8 cellular contexts compared by ENCODE assay signal in the genomic region with DNA sequence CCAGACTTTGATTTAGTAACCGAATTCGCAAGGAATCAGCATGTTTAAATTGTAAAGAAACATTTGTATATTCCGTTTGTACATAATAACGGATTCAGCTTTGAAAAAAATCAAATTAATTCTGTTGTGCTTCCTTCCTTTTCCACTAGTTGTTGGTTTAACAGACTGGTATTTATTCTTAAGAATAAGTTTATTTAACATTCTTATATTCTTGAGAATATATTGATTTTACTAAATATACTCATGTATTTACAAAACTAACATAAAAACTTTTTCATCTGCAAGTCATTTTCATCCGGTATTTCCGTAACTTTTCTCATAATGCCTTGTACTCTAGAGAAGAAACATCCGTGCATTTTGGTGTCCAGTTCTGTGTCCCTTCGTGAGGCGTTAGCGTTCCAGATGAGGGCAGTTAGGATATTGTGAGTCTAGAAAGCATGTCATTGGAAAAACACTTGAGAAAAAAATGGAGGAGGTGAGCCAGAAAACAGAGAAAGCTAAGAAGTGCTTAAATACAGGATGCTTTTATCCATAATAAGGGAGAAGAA. TPM values are rescaled to one million over a fixed set of nuclear protein-coding genes. Genes with fewer than 3 reads are reported as not detected.
DNase-seq lines count a peak whose midpoint lies in the region.

No MANE protein-coding gene starts in this region.

- H3K27me3 ChIP-seq in iPS-20b (ENCODE audit: insufficient read depth, low read length) = no peaks in the 10 kb centered on the region
- H3K27me3 ChIP-seq in subcutaneous abdominal adipose tissue (ENCODE audit: control insufficient read depth in 5 of 5, insufficient read depth in 4 of 5, low read length in 5 of 5) = no peaks in the 10 kb centered on the region

- H3K9ac ChIP-seq in iPS-20b (ENCODE audit: low read depth, low read length) (peak overlapping the region; percentile 83), subcutaneous abdominal adipose tissue (ENCODE audit: low read length in 5 of 5) (peak overlapping the region; percentile 72 to 89 (median 74))

- H3K27ac ChIP-seq in iPS-20b (ENCODE audit: low read length) (no peak overlapping the region), subcutaneous abdominal adipose tissue (ENCODE audit: low read depth, low read length) (peak overlapping the region; percentile 67)

- H3K9me3 ChIP-seq in iPS-20b (ENCODE audit: insufficient read depth, low read depth, low read length) (no peaks in the 10 kb centered on the region), subcutaneous abdominal adipose tissue (ENCODE audit: control insufficient read depth in 5 of 5, low read length in 5 of 5) (no peaks in the 10 kb centered on the region)

- H3K4me3 Mint-ChIP-seq in activated naive CD4-positive, alpha-beta T cell treated with anti-CD3 and anti-CD28 coated beads for 36 hours = peak overlapping the region; percentile 93
- H3K4me3 Mint-ChIP-seq in activated T-helper 2 cell treated with anti-CD3 and anti-CD28 coated beads, Interferon-gamma antibody, Interleukin-2, Interleukin-4, amounts not matched to agents 10 μg/mL and 5 μg/mL and 100 μg/mL, durations not matched to agents 14 hours and 24 hours and 36 hours (ENCODE audit: low read depth) = peak overlapping the region; percentile 90

- peaks cover 16% of the 10 kb centered on the region for H3K36me3 Mint-ChIP-seq in activated naive CD4-positive, alpha-beta T cell treated with anti-CD3 and anti-CD28 coated beads for 36 hours (ENCODE audit: low read depth)
- peaks cover 39% of the 10 kb centered on the region for H3K36me3 Mint-ChIP-seq in activated T-helper 2 cell treated with anti-CD3 and anti-CD28 coated beads, Interferon-gamma antibody, Interleukin-2, Interleukin-4, amounts not matched to agents 10 μg/mL and 5 μg/mL and 100 μg/mL, durations not matched to agents 14 hours and 24 hours and 36 hours (ENCODE audit: low read depth)

- intact Hi-C loops in activated naive CD4-positive, alpha-beta T cell treated with anti-CD3 and anti-CD28 coated beads for 36 hours (cut with micrococcal nuclease) = loop anchor here (2.0 to 10.0 kb wide), 4 partner anchors 24 to 1368 kb away; partner anchors contain the start of genes ECI2 and GMDS
- intact Hi-C loops in activated T-helper 2 cell treated with anti-CD3 and anti-CD28 coated beads, Interferon-gamma antibody, Interleukin-2, Interleukin-4, amounts not matched to agents 10 μg/mL and 5 μg/mL and 100 μg/mL, durations not matched to agents 14 hours and 24 hours and 36 hours (cut with micrococcal nuclease) = loop anchor here (10.0 kb wide), 4 partner anchors 488 to 1248 kb away; partner anchors contain the start of genes GMDS and PSMG4

- no peaks in the 10 kb centered on the region for H3K9me3 Mint-ChIP-seq in activated naive CD4-positive, alpha-beta T cell treated with anti-CD3 and anti-CD28 coated beads for 36 hours
- no peaks in the 10 kb centered on the region for H3K9me3 Mint-ChIP-seq in activated T-helper 2 cell treated with anti-CD3 and anti-CD28 coated beads, Interferon-gamma antibody, Interleukin-2, Interleukin-4, amounts not matched to agents 10 μg/mL and 5 μg/mL and 100 μg/mL, durations not matched to agents 14 hours and 24 hours and 36 hours

- CTCF ChIA-PET in activated naive CD4-positive, alpha-beta T cell treated with anti-CD3 and anti-CD28 coated beads for 36 hours (lab: Charles Lee) = interaction anchor here (0.9 to 2.1 kb wide), 2 partner anchors 16 to 25 kb away, joined by 3 to 7 read pairs; partner anchors contain the start of gene MYLK4

- H3K36me3 ChIP-seq in iPS-20b (ENCODE audit: insufficient read depth, low read depth, low read length) (peaks cover 19% of the 10 kb centered on the region), subcutaneous abdominal adipose tissue (ENCODE audit: control insufficient read depth in 5 of 5, insufficient read depth in 5 of 5, low read length in 5 of 5) (peaks cover 0 to 11% (median 8%) of the 10 kb centered on the region in 5 donors)

- H3K27me3 Mint-ChIP-seq in activated naive CD4-positive, alpha-beta T cell treated with anti-CD3 and anti-CD28 coated beads for 36 hours (ENCODE audit: low read depth) = no peaks in the 10 kb centered on the region
- no peaks in the 10 kb centered on the region for H3K27me3 Mint-ChIP-seq in activated T-helper 2 cell treated with anti-CD3 and anti-CD28 coated beads, Interferon-gamma antibody, Interleukin-2, Interleukin-4, amounts not matched to agents 10 μg/mL and 5 μg/mL and 100 μg/mL, durations not matched to agents 14 hours and 24 hours and 36 hours (ENCODE audit: low read depth)

- H3K4me3 ChIP-seq in iPS-20b (ENCODE audit: low read length) (peak overlapping the region; percentile 93), subcutaneous abdominal adipose tissue (ENCODE audit: low read depth in 1 of 5, low read length in 5 of 5) (peak overlapping the region; percentile 76 to 87 (median 84))

- peaks cover 21% of the 10 kb centered on the region; the same call in 1 of the 2 replicates for H3K4me1 ChIP-seq in iPS-20b (ENCODE audit: insufficient read depth, low read length)
- peaks cover 3 to 47% (median 37%) of the 10 kb centered on the region in 5 donors for H3K4me1 ChIP-seq in subcutaneous abdominal adipose tissue (ENCODE audit: control insufficient read depth in 5 of 5, insufficient read depth in 5 of 5, low read length in 5 of 5)

- peaks cover 47% of the 10 kb centered on the region for H3K4me1 Mint-ChIP-seq in activated naive CD4-positive, alpha-beta T cell treated with anti-CD3 and anti-CD28 coated beads for 36 hours (ENCODE audit: low read depth)
- H3K4me1 Mint-ChIP-seq in activated T-helper 2 cell treated with anti-CD3 and anti-CD28 coated beads, Interferon-gamma antibody, Interleukin-2, Interleukin-4, amounts not matched to agents 10 μg/mL and 5 μg/mL and 100 μg/mL, durations not matched to agents 14 hours and 24 hours and 36 hours (ENCODE audit: low read depth) = peaks cover 42% of the 10 kb centered on the region

- H3K27ac Mint-ChIP-seq in activated naive CD4-positive, alpha-beta T cell treated with anti-CD3 and anti-CD28 coated beads for 36 hours = peak overlapping the region; percentile 77
- H3K27ac Mint-ChIP-seq in activated T-helper 2 cell treated with anti-CD3 and anti-CD28 coated beads, Interferon-gamma antibody, Interleukin-2, Interleukin-4, amounts not matched to agents 10 μg/mL and 5 μg/mL and 100 μg/mL, durations not matched to agents 14 hours and 24 hours and 36 hours = peak overlapping the region; percentile 85

- no peak for DNase-seq in activated naive CD4-positive, alpha-beta T cell treated with anti-CD3 and anti-CD28 coated beads for 36 hours
- DNase-seq in activated naive CD4-positive, alpha-beta T cell (lab: John Stamatoyannopoulos, UW) = no peak
- no peak for DNase-seq in activated T-helper 2 cell treated with anti-CD3 and anti-CD28 coated beads, Interferon-gamma antibody, Interleukin-2, Interleukin-4, amounts not matched to agents 10 μg/mL and 5 μg/mL and 100 μg/mL, durations not matched to agents 14 hours and 24 hours and 36 hours (ENCODE audit: low spot score)
- DNase-seq in activated CD8-positive, alpha-beta memory T cell treated with anti-CD3 and anti-CD28 coated beads, Interleukin-2, amount 50 U/mL, for 48 hours = no peak
- DNase-seq in activated gamma-delta T cell treated with Interleukin-2 at 50 U/mL for 16 hours = no peak
- no peak for DNase-seq in NCI-H1436 treated with DMSO at 0.1 percent for 48 hours (lab: John Stamatoyannopoulos, UW)

RNA-seq across cellular contexts. Expression of gene WRNIP1, which starts 1.6 kb away (rescaled TPM):
- total RNA-seq in activated naive CD4-positive, alpha-beta T cell treated with anti-CD3 and anti-CD28 coated beads for 36 hours = 10 to 100 TPM; 19.2 to 21.7 TPM
- total RNA-seq in activated T-helper 2 cell treated with anti-CD3 and anti-CD28 coated beads, Interferon-gamma antibody, Interleukin-2, Interleukin-4, amounts not matched to agents 10 μg/mL and 5 μg/mL and 100 μg/mL, durations not matched to agents 14 hours and 24 hours and 36 hours = 47.2 and 47.8 TPM in 2 replicates

RNA-seq across cellular contexts. Expression of gene MYLK4, which starts 16.1 kb away (rescaled TPM):
- under 1 TPM in 1 of 2 experiments, not detected in 1; 0.07 TPM for total RNA-seq in activated naive CD4-positive, alpha-beta T cell treated with anti-CD3 and anti-CD28 coated beads for 36 hours
- total RNA-seq in activated T-helper 2 cell treated with anti-CD3 and anti-CD28 coated beads, Interferon-gamma antibody, Interleukin-2, Interleukin-4, amounts not matched to agents 10 μg/mL and 5 μg/mL and 100 μg/mL, durations not matched to agents 14 hours and 24 hours and 36 hours = 0.21 and 0.23 TPM in 2 replicates
